26 cellular contexts compared by ENCODE assay signal in the genomic region with DNA sequence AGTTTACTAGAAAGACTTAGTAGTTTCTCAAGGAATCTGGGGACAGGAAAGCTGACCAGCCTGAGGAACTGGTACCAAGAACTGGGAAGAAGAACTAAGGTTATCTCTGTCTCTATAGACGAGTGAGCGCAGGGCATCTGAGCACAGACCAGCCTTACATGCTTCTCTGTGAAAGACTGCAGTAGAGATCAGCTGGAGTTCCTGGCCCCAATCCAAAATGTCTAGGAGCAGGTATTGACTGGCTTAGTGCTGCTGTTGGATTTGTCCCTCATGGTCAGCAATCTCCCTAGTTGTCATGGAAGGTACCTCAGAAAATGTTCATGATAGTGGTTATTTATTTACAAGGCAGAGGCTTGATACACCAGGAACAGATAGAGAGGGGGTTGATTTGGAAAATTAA. TPM values are rescaled to one million over a fixed set of nuclear protein-coding genes. Genes with fewer than 3 reads are reported as not detected.
DNase-seq lines count a peak whose midpoint lies in the region; ATAC-seq and TF ChIP-seq lines count a peak whose summit lies in the region.
"Had no signal": no experiment of that assay in that cellular context is flagged by ENCODE, and none has a peak within 500 bp of the region (broad histone marks: within the 10 kb centered on the region; RNA-seq: fewer than 3 reads in every experiment).

No MANE protein-coding gene starts in this region.

- POLR2A ChIA-PET in activated CD8-positive, alpha-beta T cell treated with anti-CD3 and anti-CD28 coated beads for 36 hours (lab: Charles Lee) = interaction anchor here (1.5 to 1.8 kb wide), 2 partner anchors 10 to 13 kb away, joined by 5 to 8 read pairs; partner anchors contain the start of gene NUP214

- no peaks in the 10 kb centered on the region for H3K79me2 ChIP-seq in H9 (ENCODE audit: insufficient read depth, low read length)

- H4K5ac ChIP-seq in H9 (ENCODE audit: insufficient read length, low read depth, low read length) = no peak overlapping the region

- ATAC-seq in activated CD8-positive, alpha-beta T cell treated with anti-CD3 and anti-CD28 coated beads for 36 hours = no peak
- ATAC-seq: CD8-positive, alpha-beta T cell; HepG2; PC-3 had no signal

- no peak overlapping the region for H2BK15ac ChIP-seq in H9 (ENCODE audit: low read depth, low read length)

- intact Hi-C loops in activated CD8-positive, alpha-beta T cell treated with anti-CD3 and anti-CD28 coated beads for 36 hours (cut with micrococcal nuclease) = no loop called here

- no peak overlapping the region for H3K23ac ChIP-seq in H9 (ENCODE audit: insufficient read length, low read depth, low read length)

- no peak for TF ChIP-seq CTCF in activated CD8-positive, alpha-beta T cell treated with anti-CD3 and anti-CD28 coated beads for 36 hours (IDR thresholded peaks at IDR 0.05)
- TF ChIP-seq CTCF in H9 (conservative IDR thresholded peaks at IDR 0.05) = no peak

- H3K4ac ChIP-seq in H9 (ENCODE audit: low read depth, low read length) = no peak overlapping the region

- no peak overlapping the region for H3K4me3 Mint-ChIP-seq in activated CD8-positive, alpha-beta T cell treated with anti-CD3 and anti-CD28 coated beads for 36 hours
- H3K4me3 Mint-ChIP-seq in H9 = no peak overlapping the region
- H3K4me3 Mint-ChIP-seq: CD8-positive, alpha-beta T cell; T-helper 1 cell treated with Interleukin-12 subunit alpha and Interleukin-12 subunit beta and Interleukin-4 antibody, amounts not matched to agents 30 μg/mL and 1 μg/mL, for 36 hours had no signal

- no peak overlapping the region for H3K27ac ChIP-seq in H9 (ENCODE audit: insufficient read length, low read depth, low read length)
- H3K27ac ChIP-seq: HL-60 had no signal

- H2BK12ac ChIP-seq in H9 (ENCODE audit: insufficient read length, low read depth, low read length) = no peak overlapping the region

- H3K9me3 Mint-ChIP-seq in activated CD8-positive, alpha-beta T cell treated with anti-CD3 and anti-CD28 coated beads for 36 hours = no peaks in the 10 kb centered on the region
- H3K9me3 Mint-ChIP-seq in H9 = no peaks in the 10 kb centered on the region
- H3K9me3 Mint-ChIP-seq: CD8-positive, alpha-beta T cell; T-helper 1 cell treated with Interleukin-12 subunit alpha and Interleukin-12 subunit beta and Interleukin-4 antibody, amounts not matched to agents 30 μg/mL and 1 μg/mL, for 36 hours had no signal

- no peak overlapping the region for H3K18ac ChIP-seq in H9 (ENCODE audit: insufficient read length, low read depth, low read length)

- H4K91ac ChIP-seq in H9 (ENCODE audit: insufficient read length, low read depth, low read length) = no peak overlapping the region

- WGBS in H9 (ENCODE audit: extremely low coverage, insufficient read length, low lambda C conversion rate) = no CpG with 5 or more reads among the region's 2 CpGs

- H3K27me3 Mint-ChIP-seq in activated CD8-positive, alpha-beta T cell treated with anti-CD3 and anti-CD28 coated beads for 36 hours = no peaks in the 10 kb centered on the region
- no peaks in the 10 kb centered on the region for H3K27me3 Mint-ChIP-seq in H9 (ENCODE audit: low read depth)

- no peaks in the 10 kb centered on the region for H4K20me1 ChIP-seq in H9 (ENCODE audit: control insufficient read depth, insufficient read depth, insufficient read length)

- no peak overlapping the region for H4K8ac ChIP-seq in H9 (replicated peaks; ENCODE audit: insufficient read length, low read depth, low read length)

- no peaks in the 10 kb centered on the region for H3K4me1 ChIP-seq in H9 (ENCODE audit: insufficient read depth, low read length)

- CTCF ChIA-PET in activated CD8-positive, alpha-beta T cell treated with anti-CD3 and anti-CD28 coated beads for 36 hours (lab: Charles Lee) = interaction anchor here (1.1 kb wide), 1 partner anchor 43 kb away, joined by 3 read pairs; no protein-coding TSS in a partner anchor

- H2BK20ac ChIP-seq in H9 (ENCODE audit: low read depth, low read length, poor library complexity, severe bottlenecking) = no peak overlapping the region

- no peak overlapping the region for H2BK120ac ChIP-seq in H9 (ENCODE audit: low read depth, low read length, poor library complexity, severe bottlenecking)

- H3K23me2 ChIP-seq in H9 (ENCODE audit: insufficient read length, low read depth, low read length, poor library complexity, severe bottlenecking) = no peaks in the 10 kb centered on the region

- H3K27ac Mint-ChIP-seq in activated CD8-positive, alpha-beta T cell treated with anti-CD3 and anti-CD28 coated beads for 36 hours = no peak overlapping the region
- H3K27ac Mint-ChIP-seq in H9 = no peak overlapping the region
- H3K27ac Mint-ChIP-seq: CD8-positive, alpha-beta T cell; T-helper 1 cell treated with Interleukin-12 subunit alpha and Interleukin-12 subunit beta and Interleukin-4 antibody, amounts not matched to agents 30 μg/mL and 1 μg/mL, for 36 hours had no signal

- no peak overlapping the region for H3T11ph ChIP-seq in H9 (ENCODE audit: low read length)

- H3K9ac ChIP-seq in H9 (ENCODE audit: extremely low read depth, insufficient read length, low read length) = no peak overlapping the region

- no peak overlapping the region for H3K14ac ChIP-seq in H9 (ENCODE audit: insufficient read depth, low read length)

- H3K4me1 Mint-ChIP-seq in activated CD8-positive, alpha-beta T cell treated with anti-CD3 and anti-CD28 coated beads for 36 hours (ENCODE audit: low read depth) = peaks cover 2% of the 10 kb centered on the region
- peaks cover 0 to 1% of the 10 kb centered on the region in 2 experiments; a peak in 2 of 4 replicates for H3K4me1 Mint-ChIP-seq in H9

- H3K36me3 Mint-ChIP-seq in activated CD8-positive, alpha-beta T cell treated with anti-CD3 and anti-CD28 coated beads for 36 hours (ENCODE audit: low read depth) = peaks cover 50% of the 10 kb centered on the region
- H3K36me3 Mint-ChIP-seq in H9 (ENCODE audit: insufficient read depth in 1 of 3, low read depth in 3 of 3) = peaks cover 29 to 94% (median 73%) of the 10 kb centered on the region in 3 experiments; a peak in 6 of 7 replicates

- H3K79me1 ChIP-seq in H9 (ENCODE audit: insufficient read depth, low read depth, low read length, poor library complexity, severe bottlenecking) = no peaks in the 10 kb centered on the region

- no peak overlapping the region for H3K4me2 ChIP-seq in H9 (ENCODE audit: insufficient read depth, insufficient read length, low read length)

- H3K56ac ChIP-seq in H9 (ENCODE audit: insufficient read length, low read depth, low read length) = no peak overlapping the region

- H3K27me3 ChIP-seq in H9 (ENCODE audit: insufficient read depth, low read length) = no peaks in the 10 kb centered on the region

- peak; percentile 56 for DNase-seq in DMS53 (lab: John Stamatoyannopoulos, UW)
- DNase-seq in DMS53 treated with DMSO at 0.1 percent for 48 hours (lab: John Stamatoyannopoulos, UW; ENCODE audit: unreplicated experiment) = no peak
- peak; percentile 9 for DNase-seq in DMS79 (lab: John Stamatoyannopoulos, UW)
- peak; percentile 30 for DNase-seq in NCI-H2029 treated with DMSO at 0.1 percent for 48 hours (lab: John Stamatoyannopoulos, UW)
- DNase-seq in NCI-H2196 treated with DMSO at 0.1 percent for 48 hours (lab: John Stamatoyannopoulos, UW; ENCODE audit: unreplicated experiment) = peak; percentile 37
- no peak for DNase-seq in activated CD8-positive, alpha-beta T cell treated with anti-CD3 and anti-CD28 coated beads for 36 hours
- no peak for DNase-seq in H9
- DNase-seq in midbrain (lab: John Stamatoyannopoulos, UW) = no peak
- DNase-seq: 8988T; AML-193; C1 segment of cervical spinal cord; CD8-positive, alpha-beta T cell; DND-41; H7; KG1; NCI-H1092; NCI-H1436; NCI-H187 treated with DMSO at 0.1 percent for 48 hours; NCI-H446; NCI-H774; PC-3; Right ventricle myocardium superior; T1000 had no signal

- no peaks in the 10 kb centered on the region for H3K9me3 ChIP-seq in H9 (ENCODE audit: control insufficient read depth, low read depth, low read length)

- no peak overlapping the region for H2AFZ ChIP-seq in H9 (ENCODE audit: low read length)

- H2BK5ac ChIP-seq in H9 (ENCODE audit: insufficient read length, low read length) = no peak overlapping the region

- no peak overlapping the region for H2AK5ac ChIP-seq in H9 (ENCODE audit: insufficient read length, low read length)

RNA-seq across cellular contexts. Expression of gene NUP214, which starts 13.3 kb away (rescaled TPM):
- 10 to 100 TPM; 57.6 to 58.3 TPM for total RNA-seq in activated CD8-positive, alpha-beta T cell treated with anti-CD3 and anti-CD28 coated beads for 36 hours
- 47.2 and 53.8 TPM in 2 replicates for total RNA-seq in H9 (2021)

RNA-seq across cellular contexts. Expression of gene AIF1L, which starts 42.3 kb away (rescaled TPM):
- total RNA-seq in activated CD8-positive, alpha-beta T cell treated with anti-CD3 and anti-CD28 coated beads for 36 hours = 1 to 10 TPM in 1 of 2 experiments, under 1 TPM in 1; 0.72 to 1.9 TPM
- 122 and 126 TPM in 2 replicates for total RNA-seq in H9 (2021)
- total RNA-seq: CD8-positive, alpha-beta T cell had no signal

Comparison
In these comparisons a context has a peak if more than half of its experiments do, and no peak if none do; other contexts are left out.
1. DNase-seq: peak in DMS53 (single experiment), DMS79 (single experiment), NCI-H2029 treated with DMSO at 0.1 percent for 48 hours (single experiment) and NCI-H2196 treated with DMSO at 0.1 percent for 48 hours (single experiment); none in DMS53 treated with DMSO at 0.1 percent for 48 hours (single experiment), activated CD8-positive, alpha-beta T cell treated with anti-CD3 and anti-CD28 coated beads for 36 hours (single experiment), H9 (single experiment) and midbrain (single experiment).
2. RNA of gene AIF1L, which starts 42.3 kb away (total RNA-seq): 122 to 126 TPM in H9; 0.72 to 1.9 TPM in activated CD8-positive, alpha-beta T cell treated with anti-CD3 and anti-CD28 coated beads for 36 hours; every median in the first group is over 10 times any median in the second.